ENCODE assay signal across 8 cellular contexts in genomic region chr22:30635273-30636225, GRCh38. TPM values are rescaled to one million over a fixed set of nuclear protein-coding genes. Genes with fewer than 3 reads are reported as not detected.
DNase-seq lines count a peak whose midpoint lies in the region; ATAC-seq, FAIRE-seq and TF ChIP-seq lines count a peak whose summit lies in the region.

Gene SLC35E4, plus strand, starts transcription at chr22:30635781. Its CDS starts 670 bp downstream, at chr22:30636451.

- ATAC-seq in HG02763 (IDR thresholded peaks at IDR 0.05; ENCODE audit: unreplicated experiment) (peak; percentile 66), T-helper 17 cell (peak; percentile 89), right cardiac atrium (peak; percentile 95 to 97), aorta (ENCODE audit: low FRiP score) (peak; percentile 96)

- TF ChIP-seq POLR2A in GM12891 (IDR thresholded peaks at IDR 0.05; ENCODE audit: low read depth, low read length) = no peak

- peak within 1 kb of the TSS; percentile 93 for H3K27ac Mint-ChIP-seq in T-helper 17 cell

- FAIRE-seq in GM12891 (lab: Jason Lieb, UNC) = peak; percentile 83

- H3K9me3 ChIP-seq in T-helper 17 cell (ENCODE audit: control insufficient read depth, low read length, poor library complexity, severe bottlenecking) (no peaks in the 10 kb centered on the region), right cardiac atrium (ENCODE audit: control insufficient read depth, low read length) (no peaks in the 10 kb centered on the region), aorta (ENCODE audit: control insufficient read depth, low read length) (no peaks in the 10 kb centered on the region)

- H3K4me3 Mint-ChIP-seq in T-helper 17 cell = peak within 1 kb of the TSS; percentile 87

- H3K36me3 ChIP-seq in rectal smooth muscle tissue (ENCODE audit: control insufficient read depth, insufficient read depth, low read length) = no peaks in the 10 kb centered on the region
- no peaks in the 10 kb centered on the region for H3K36me3 ChIP-seq in aorta (ENCODE audit: control insufficient read depth in 1 of 2, insufficient read depth in 2 of 2, low read length in 1 of 2)

- intact Hi-C loops in right cardiac atrium (cut with DNase I) (loop anchor here (2.0 to 10.0 kb wide), 6 partner anchors 117 to 289 kb away; no protein-coding TSS in a partner anchor), aorta (cut with DNase I) (loop anchor here (1.0 to 10.0 kb wide), 6 partner anchors 32 to 509 kb away; partner anchors contain the start of genes DUSP18 (in 1 of the 2), OSBP2 (in 1 of the 2), PLA2G3 (in 1 of the 2) and SMTN (in 1 of the 2))

- H3K27me3 ChIP-seq in right cardiac atrium (ENCODE audit: control insufficient read depth, insufficient read depth) (no peaks in the 10 kb centered on the region), rectal smooth muscle tissue (ENCODE audit: control insufficient read depth, insufficient read depth, low read length) (no peaks in the 10 kb centered on the region), aorta (ENCODE audit: control insufficient read depth in 1 of 2, insufficient read depth in 2 of 2, low read length in 1 of 2) (no peaks in the 10 kb centered on the region)

- DNase-seq in GM12891 (ENCODE audit: insufficient read length, low spot score) (peak; percentile 93), NCI-H1436 treated with DMSO at 0.1 percent for 48 hours (lab: John Stamatoyannopoulos, UW) (peak; percentile 28), T-helper 17 cell (peak; percentile 89 to 99 (median 95)), anterior cingulate cortex (lab: John Stamatoyannopoulos, UW) (peak; percentile 51 to 97 (median 92)), right cardiac atrium (peak; percentile 96 to 98 (median 98)), aorta (peak; percentile 96 to 99)

- no peaks in the 10 kb centered on the region for H3K27me3 Mint-ChIP-seq in T-helper 17 cell

- H3K27ac ChIP-seq in right cardiac atrium (ENCODE audit: low read length) (peak within 1 kb of the TSS; percentile 88), rectal smooth muscle tissue (ENCODE audit: low read depth, low read length) (peak within 1 kb of the TSS; percentile 91), aorta (ENCODE audit: low read depth in 1 of 2, low read length in 2 of 2) (peak within 1 kb of the TSS; percentile 62 to 79)

- H3K4me1 ChIP-seq in right cardiac atrium (ENCODE audit: control insufficient read depth, insufficient read depth, low read length) (peaks cover 15% of the 10 kb centered on the region), rectal smooth muscle tissue (ENCODE audit: control insufficient read depth, insufficient read depth, low read length) (peaks cover 15% of the 10 kb centered on the region), aorta (ENCODE audit: control insufficient read depth in 1 of 2, insufficient read depth in 2 of 2, low read length in 2 of 2) (no peaks in the 10 kb centered on the region)

- WGBS in right cardiac atrium = under 1% methylated on average over 75 of the region's 75 CpGs
- WGBS in aorta, 2 donors = 1 to 2% methylated on average over 62 to 75 of the region's 75 CpGs

- peak within 1 kb of the TSS; percentile 46 for H3K4me3 ChIP-seq in right cardiac atrium (ENCODE audit: low read length)
- H3K4me3 ChIP-seq in rectal smooth muscle tissue (ENCODE audit: low read length) = peak within 1 kb of the TSS; percentile 88
- H3K4me3 ChIP-seq in aorta (ENCODE audit: low read length in 2 of 2) = peak within 1 kb of the TSS; percentile 19 to 55

- peak within 1 kb of the TSS; percentile 83 for H3K9ac ChIP-seq in rectal smooth muscle tissue (ENCODE audit: low read length)

- no peaks in the 10 kb centered on the region for H3K36me3 Mint-ChIP-seq in T-helper 17 cell (ENCODE audit: low read depth)

- peaks cover 11% of the 10 kb centered on the region for H3K4me1 Mint-ChIP-seq in T-helper 17 cell

TF ChIP-seq in GM12891, 5 proteins besides CTCF, POLR2A, EP300 and RAD21:
- TF ChIP-seq PAX5 (IDR thresholded peaks at IDR 0.05; ENCODE audit: insufficient read depth, low read length, severe bottlenecking) (no peak), TAF1 (IDR thresholded peaks at IDR 0.05; ENCODE audit: low read depth, low read length) (no peak), POU2F2 (IDR thresholded peaks at IDR 0.05; ENCODE audit: low read depth, low read length) (no peak)
TF ChIP-seq in GM12891: peak in this region for 0.

RNA-seq across cellular contexts. Expression of gene SLC35E4, which starts in this region (rescaled TPM):
- polyA plus RNA-seq in GM12891 (2012; ENCODE audit: low read depth, missing spikeins) = 0.40 TPM
- 1 to 10 TPM; 3.8 to 5.7 TPM for total RNA-seq in T-helper 17 cell
- 1 to 10 TPM; 2.5 to 4.0 (median 2.9) TPM for total RNA-seq in right cardiac atrium
- polyA plus RNA-seq in right cardiac atrium = 2.9 TPM
- total RNA-seq in aorta = 1 to 10 TPM; 5.0 to 6.2 TPM
- polyA plus RNA-seq in aorta = 1 to 10 TPM; 2.1 to 2.4 TPM

Comparison
In these comparisons a context has a peak if more than half of its experiments do, and no peak if none do; other contexts are left out.
1. Peak in every context shown above with its lines: DNase-seq, ATAC-seq, H3K4me3 ChIP-seq and H3K27ac ChIP-seq.
2. DNase-seq: peak in every context shown above with its lines; median percentile 98 in right cardiac atrium; 98 in aorta; 95 in T-helper 17 cell; 93 in GM12891; 92 in anterior cingulate cortex; 28 in NCI-H1436 treated with DMSO at 0.1 percent for 48 hours.
3. H3K4me3 ChIP-seq: peak in every context shown above with its lines; median percentile 88 in rectal smooth muscle tissue; 46 in right cardiac atrium; 37 in aorta.